Comparison of ENCODE assay signal across 27 cellular contexts in the genomic region with DNA sequence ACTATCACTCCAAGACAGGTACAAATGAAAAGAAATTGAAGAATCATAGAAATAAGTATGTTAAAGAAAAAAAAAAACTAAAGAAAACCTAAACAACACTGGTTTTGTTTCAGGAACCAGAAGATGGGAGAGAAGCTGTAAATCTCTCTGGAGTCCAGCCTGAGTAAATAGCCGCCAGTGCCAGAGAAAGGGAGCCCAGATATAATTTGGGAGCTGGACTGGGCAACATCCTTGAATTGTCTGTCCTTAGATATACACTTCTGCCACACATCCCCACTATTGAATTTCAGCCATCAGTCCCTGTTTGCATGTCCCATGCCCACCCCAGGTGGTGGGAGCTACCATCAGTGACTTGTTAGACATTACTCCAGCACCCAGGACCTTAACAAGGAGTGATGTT.
"Had no signal": no experiment of that assay in that cellular context is flagged by ENCODE, and none has a peak within 500 bp of the region (broad histone marks: within the 10 kb centered on the region; RNA-seq: fewer than 3 reads in every experiment).

No MANE protein-coding gene starts in this region.

- H3K27ac ChIP-seq: brain microvascular endothelial cell, coronary artery, dorsolateral prefrontal cortex, gastrocnemius medialis, heart right ventricle, hepatocyte had no signal

- H3K9me3 ChIP-seq: gastrocnemius medialis, heart right ventricle had no signal

- ATAC-seq: activated T-cell treated with anti-CD3 and anti-CD28 coated beads, Interleukin-2, amount 50 U/mL, for 72 hours; esophagus mucosa; gastrocnemius medialis; heart right ventricle; T-helper 17 cell; WTC11 had no signal

- H3K36me3 ChIP-seq: brain microvascular endothelial cell, gastrocnemius medialis, heart right ventricle had no signal

- H3K4me1 ChIP-seq: gastrocnemius medialis had no signal

- H3K27me3 ChIP-seq: brain microvascular endothelial cell, dorsolateral prefrontal cortex, gastrocnemius medialis, heart right ventricle, hepatocyte had no signal

- H3K4me3 ChIP-seq: coronary artery, dorsolateral prefrontal cortex, gastrocnemius medialis, heart right ventricle, hepatocyte had no signal

- DNase-seq: activated CD4-positive, alpha-beta memory T cell treated with anti-CD3 and anti-CD28 coated beads, Interleukin-2, amount 10 ng/mL, durations not matched to agents 7 days and 5 days; activated CD4-positive, alpha-beta T cell treated with anti-CD3 and anti-CD28 coated beads for 1 hour; activated CD4-positive, alpha-beta T cell treated with anti-CD3 and anti-CD28 coated beads for 4 hours; activated CD4-positive, alpha-beta T cell treated with anti-CD3 and anti-CD28 coated beads, Interleukin-2, amount 10 ng/mL, durations not matched to agents 7 days and 5 days; activated CD4-positive, alpha-beta T cell treated with anti-CD3 and anti-CD28 coated beads, Interleukin-2, amount 50 U/mL, for 4 hours; activated CD8-positive, alpha-beta memory T cell treated with anti-CD3 and anti-CD28 coated beads, Interleukin-2, amount 50 U/mL, for 48 hours; activated gamma-delta T cell; activated naive CD4-positive, alpha-beta T cell; activated naive CD4-positive, alpha-beta T cell treated with anti-CD3 and anti-CD28 coated beads, Interleukin-2, amount 50 U/mL, for 16 hours; activated T-cell treated with anti-CD3 and anti-CD28 coated beads for 4 hours; activated T-cell treated with anti-CD3 and anti-CD28 coated beads, Interleukin-2, amount 50 U/mL, for 24 hours; activated T-cell treated with anti-CD3 and anti-CD28 coated beads, Interleukin-2, amount 50 U/mL, for 72 hours; amniotic stem cell; anterior cingulate cortex; brain microvascular endothelial cell; dorsolateral prefrontal cortex; effector memory CD4-positive, alpha-beta T cell; endodermal cell; foreskin fibroblast; gastrocnemius medialis; heart right ventricle; T-helper 17 cell; T1000 had no signal
